8 cellular contexts compared by ENCODE assay signal in genomic region chr9:98010450-98010849, GRCh38. TPM values are rescaled to one million over a fixed set of nuclear protein-coding genes. Genes with fewer than 3 reads are reported as not detected.
DNase-seq lines count a peak whose midpoint lies in the region; ATAC-seq, FAIRE-seq and TF ChIP-seq lines count a peak whose summit lies in the region.

No MANE protein-coding gene starts in this region.

- no peak overlapping the region for H3K4me2 ChIP-seq in GM12878 (ENCODE audit: control insufficient read depth, insufficient read depth)

- H3K27ac ChIP-seq in GM12878 (ENCODE audit: control insufficient read depth, insufficient read depth), result no peak overlapping the region
- H3K27ac ChIP-seq in naive thymus-derived CD4-positive, alpha-beta T cell (ENCODE audit: low read depth, low read length), result no peak overlapping the region
- H3K27ac ChIP-seq in esophagus squamous epithelium, result peak overlapping the region in 1 of 4 donors; percentile 31

- TF ChIP-seq POLR2A in GM12878 (IDR thresholded peaks at IDR 0.05; ENCODE audit: low read depth, low read length) (peak; percentile 52; the same call in 1 of the 2 replicates), esophagus squamous epithelium (IDR thresholded peaks at IDR 0.05) (no peak)

- H3K9me3 ChIP-seq in GM12878 (replicated peaks; ENCODE audit: control insufficient read depth, insufficient read depth, low read length) (no peaks in the 10 kb centered on the region), esophagus squamous epithelium (no peaks in the 10 kb centered on the region)
- H3K9me3 ChIP-seq in naive thymus-derived CD4-positive, alpha-beta T cell (ENCODE audit: control insufficient read depth in 2 of 3, low read length in 3 of 3), result no peaks in the 10 kb centered on the region

- H3K27me3 ChIP-seq in GM12878 (replicated peaks in 1 of 2; ENCODE audit: control insufficient read depth in 2 of 2, insufficient read depth in 2 of 2, low read length in 1 of 2), result no peaks in the 10 kb centered on the region
- H3K27me3 ChIP-seq in naive thymus-derived CD4-positive, alpha-beta T cell (ENCODE audit: control insufficient read depth in 2 of 2, insufficient read depth in 2 of 2, low read length in 2 of 2), result no peaks in the 10 kb centered on the region
- no peaks in the 10 kb centered on the region for H3K27me3 ChIP-seq in esophagus squamous epithelium

- H3K36me3 ChIP-seq in GM12878 (ENCODE audit: control insufficient read depth in 2 of 2, insufficient read depth in 2 of 2, low read length in 1 of 2) (peaks cover 40 to 55% of the 10 kb centered on the region in 2 experiments), esophagus squamous epithelium (peaks cover 25 to 100% (median 47%) of the 10 kb centered on the region in 3 donors)
- H3K36me3 ChIP-seq in naive thymus-derived CD4-positive, alpha-beta T cell (ENCODE audit: control insufficient read depth in 2 of 3, insufficient read depth in 3 of 3, low read length in 3 of 3), result peaks cover 38 to 96% (median 42%) of the 10 kb centered on the region in 3 experiments

- H3K27me3 Mint-ChIP-seq in naive thymus-derived CD4-positive, alpha-beta T cell, result no peaks in the 10 kb centered on the region

- intact Hi-C loops in GM12878 (cut with micrococcal nuclease; ENCODE audit: unreplicated experiment), result no loop called here
- intact Hi-C loops in naive thymus-derived CD4-positive, alpha-beta T cell (cut with micrococcal nuclease), result no loop called here
- intact Hi-C loops in esophagus squamous epithelium (cut with DNase I), result no loop called here

- TF ChIP-seq RAD21 in GM12878 (IDR thresholded peaks at IDR 0.05; ENCODE audit: insufficient read depth, low read depth, low read length), result no peak

- no peak overlapping the region for H3K9ac ChIP-seq in GM12878 (ENCODE audit: control insufficient read depth, insufficient read depth, low read length)

- RAD21 ChIA-PET in GM12878 (lab: Charles Lee; ENCODE audit: unreplicated experiment), result interaction anchor here (1.0 kb wide), 1 partner anchor 25 kb away, joined by 5 read pairs; no protein-coding TSS in a partner anchor

- CTCF ChIA-PET in GM12878 (lab: Yijun Ruan, JAX), result interaction anchor here (0.7 to 1.0 kb wide), 2 partner anchors 87 to 109 kb away, joined by 4 to 5 read pairs; no protein-coding TSS in a partner anchor
- CTCF ChIA-PET in naive thymus-derived CD4-positive, alpha-beta T cell (lab: Charles Lee), result interaction anchor here (0.7 kb wide), 1 partner anchor 21 kb away, joined by 3 read pairs; no protein-coding TSS in a partner anchor

- in situ Hi-C loops in GM12878 (cut with MboI), result no loop called here

- no TSS peak for BruUV-seq in GM12878 (replicated peaks; lab: Mats Ljungman, UMichigan)

- peak overlapping the region in 5 of 10 donors; percentile 6 to 65 (median 33) for H3K4me3 Mint-ChIP-seq in naive thymus-derived CD4-positive, alpha-beta T cell

- DNase-seq in EH (ENCODE audit: low read depth) (peak; percentile 35), GM12878 (ENCODE audit: low read depth, low spot score) (no peak), AG20443 (ENCODE audit: low spot score) (no peak), OCI-M1 (lab: John Stamatoyannopoulos, UW) (no peak), esophagus squamous epithelium (lab: John Stamatoyannopoulos, UW) (no peak)
- no peak for DNase-seq in naive thymus-derived CD4-positive, alpha-beta T cell

- WGBS in GM12878 (ENCODE audit: insufficient coverage, insufficient replicate concordance, low lambda C conversion rate, missing lambda C conversion rate), result 50% methylated on average over 2 of the region's 2 CpGs
- 33 to 63% methylated on average over 2 of the region's 2 CpGs for WGBS in esophagus squamous epithelium, 2 donors

- H2AFZ ChIP-seq in GM12878 (ENCODE audit: control insufficient read depth, low read depth, low read length), result no peak overlapping the region

- H4K20me1 ChIP-seq in GM12878 (ENCODE audit: control insufficient read depth, insufficient read depth), result no peaks in the 10 kb centered on the region

- H3K4me1 ChIP-seq in GM12878 (ENCODE audit: control insufficient read depth, insufficient read depth, low read length) (no peaks in the 10 kb centered on the region), esophagus squamous epithelium (peaks cover 0 to 20% (median 0%) of the 10 kb centered on the region in 3 donors)
- H3K4me1 ChIP-seq in naive thymus-derived CD4-positive, alpha-beta T cell (ENCODE audit: control insufficient read depth in 2 of 2, insufficient read depth in 2 of 2, low read length in 2 of 2), result no peaks in the 10 kb centered on the region

- no peak for TF ChIP-seq EP300 in GM12878 (IDR thresholded peaks at IDR 0.05; ENCODE audit: borderline replicate concordance in 1 of 2, control insufficient read depth in 1 of 2, low read depth in 2 of 2, low read length in 2 of 2)

- SMC1A ChIA-PET in GM12878 (lab: Charles Lee; ENCODE audit: uncharacterized antibody, unreplicated experiment), result interaction anchor here (0.5 to 1.0 kb wide), 5 partner anchors 14 to 89 kb away, joined by 3 to 6 read pairs (median 3); no protein-coding TSS in a partner anchor

- H3K9me3 Mint-ChIP-seq in naive thymus-derived CD4-positive, alpha-beta T cell, result peaks cover 0 to 3% (median 0%) of the 10 kb centered on the region in 11 donors

- peaks cover 11 to 52% (median 36%) of the 10 kb centered on the region in 5 donors for H3K36me3 Mint-ChIP-seq in naive thymus-derived CD4-positive, alpha-beta T cell

- H3K27ac Mint-ChIP-seq in naive thymus-derived CD4-positive, alpha-beta T cell, result peak overlapping the region in 5 of 9 donors; percentile 7 to 74 (median 60)

- TF ChIP-seq CTCF in GM12878 (IDR thresholded peaks at IDR 0.05 in 2 of 3, conservative IDR thresholded peaks at IDR 0.05 in 1 of 3; ENCODE audit: control insufficient read depth in 2 of 3, extremely low read depth in 1 of 3, insufficient read depth in 1 of 3, low read depth in 3 of 3, low read length in 3 of 3), result no peak
- TF ChIP-seq CTCF in esophagus squamous epithelium (IDR thresholded peaks at IDR 0.05), result no peak

- H3K4me1 Mint-ChIP-seq in naive thymus-derived CD4-positive, alpha-beta T cell, result peaks cover 1 to 38% (median 28%) of the 10 kb centered on the region in 7 donors

- POLR2A ChIA-PET in GM12878 (lab: Charles Lee), result no interaction called here
- POLR2A ChIA-PET in naive thymus-derived CD4-positive, alpha-beta T cell (lab: Charles Lee), result interaction anchor here (0.6 to 1.1 kb wide), 3 partner anchors 14 to 89 kb away, joined by 3 to 8 read pairs (median 4); partner anchors contain the start of gene ANP32B

- ATAC-seq in GM19328 (IDR thresholded peaks at IDR 0.05; ENCODE audit: unreplicated experiment) (peak; percentile 76), HG03175 (IDR thresholded peaks at IDR 0.05; ENCODE audit: unreplicated experiment) (peak; percentile 86), GM12878 (peak; percentile 91)
- ATAC-seq in naive thymus-derived CD4-positive, alpha-beta T cell, result peak; percentile 61

- H3K79me2 ChIP-seq in GM12878 (ENCODE audit: control insufficient read depth, insufficient read depth, low read length), result peaks cover 1% of the 10 kb centered on the region

- H3K4me3 ChIP-seq in GM12878 (no peak overlapping the region), esophagus squamous epithelium (no peak overlapping the region)
- no peak overlapping the region for H3K4me3 ChIP-seq in naive thymus-derived CD4-positive, alpha-beta T cell (ENCODE audit: low read length)

- peak; percentile 18 for FAIRE-seq in GM12878 (lab: Jason Lieb, UNC)

RNA-seq across cellular contexts. Expression of gene ANP32B, which starts 27.3 kb away (rescaled TPM):
- total RNA-seq in GM12878 (2013; cell fraction: nucleolus; rRNA removed), result 19.4 and 27.4 TPM in 2 replicates
- total RNA-seq in GM12878 (2014; rRNA removed) (20.4 and 24.5 TPM in 2 replicates), GM12878 (2014; rRNA removed; fragmentation: Illumina TruSeq; extraction: Trizol) (34.4 and 41.8 TPM in 2 replicates), GM12878 (2021) (239 and 244 TPM in 2 replicates), esophagus squamous epithelium (10 to 100 TPM; 21.9 to 41.8 (median 28.4) TPM)
- polyA plus RNA-seq in GM12878 (2011; ENCODE audit: low read depth), result 190 TPM
- polyA plus RNA-seq in GM12878 (2011; rRNA removed) (79.8 and 96.4 TPM in 2 replicates), GM12878 (2014; fragmentation: Illumina TruSeq; extraction: Trizol) (419 and 544 TPM in 2 replicates), GM12878 (2014; fragmentation: Nextera tagmentation; extraction: Ambion mirVana) (100 to 1,000 TPM in 1 of 2 experiments, 10 to 100 TPM in 1; 85.9 to 204 TPM), GM12878 (2014; rRNA removed) (138 and 143 TPM in 2 replicates), GM12878 (2016; fragmentation: Nextera tagmentation; extraction: Ambion mirVana) (100 to 1,000 TPM; 272 to 284 TPM)
- polyA plus RNA-seq in GM12878 (2011; cell fraction: cytosol; rRNA removed), result 27.8 and 36.5 TPM in 2 replicates
- polyA plus RNA-seq in GM12878 (2011; cell fraction: nucleus; rRNA removed), result 28.7 and 45.7 TPM in 2 replicates
- 332 and 355 TPM in 2 replicates for polyA plus RNA-seq in GM12878 (2012)
- polyA minus RNA-seq in GM12878 (2011; rRNA and poly(A)+ RNA removed), result 28.0 and 32.2 TPM in 2 replicates
- polyA minus RNA-seq in GM12878 (2011; cell fraction: cytosol; rRNA and poly(A)+ RNA removed), result 41.0 and 41.8 TPM in 2 replicates
- 16.4 and 40.0 TPM in 2 replicates for polyA minus RNA-seq in GM12878 (2011; cell fraction: nucleus; rRNA and poly(A)+ RNA removed)
- 100 to 1,000 TPM; 143 to 267 (median 186) TPM for total RNA-seq in naive thymus-derived CD4-positive, alpha-beta T cell
- polyA plus RNA-seq in naive thymus-derived CD4-positive, alpha-beta T cell, result 100 to 1,000 TPM; 108 to 123 TPM

RNA-seq across cellular contexts. Expression of gene NANS, which starts 46.1 kb away (rescaled TPM):
- 28.4 and 33.0 TPM in 2 replicates for total RNA-seq in GM12878 (2013; cell fraction: nucleolus; rRNA removed)
- 64.8 and 68.3 TPM in 2 replicates for total RNA-seq in GM12878 (2014; rRNA removed)
- total RNA-seq in GM12878 (2014; rRNA removed; fragmentation: Illumina TruSeq; extraction: Trizol), result 52.3 and 55.5 TPM in 2 replicates
- total RNA-seq in GM12878 (2021), result 47.8 and 49.1 TPM in 2 replicates
- 55.9 TPM for polyA plus RNA-seq in GM12878 (2011; ENCODE audit: low read depth)
- 37.9 and 44.6 TPM in 2 replicates for polyA plus RNA-seq in GM12878 (2011; rRNA removed)
- polyA plus RNA-seq in GM12878 (2011; cell fraction: cytosol; rRNA removed), result 51.9 and 54.2 TPM in 2 replicates
- polyA plus RNA-seq in GM12878 (2011; cell fraction: nucleus; rRNA removed), result 23.3 and 29.3 TPM in 2 replicates
- polyA plus RNA-seq in GM12878 (2012), result 56.9 and 74.3 TPM in 2 replicates
- 47.8 and 48.8 TPM in 2 replicates for polyA plus RNA-seq in GM12878 (2014; fragmentation: Illumina TruSeq; extraction: Trizol)
- 10 to 100 TPM; 21.0 to 26.1 TPM for polyA plus RNA-seq in GM12878 (2014; fragmentation: Nextera tagmentation; extraction: Ambion mirVana)
- polyA plus RNA-seq in GM12878 (2014; rRNA removed), result 55.6 and 56.5 TPM in 2 replicates
- 100 to 1,000 TPM; 109 to 126 TPM for polyA plus RNA-seq in GM12878 (2016; fragmentation: Nextera tagmentation; extraction: Ambion mirVana)
- polyA minus RNA-seq in GM12878 (2011; rRNA and poly(A)+ RNA removed), result 31.5 and 44.8 TPM in 2 replicates
- polyA minus RNA-seq in GM12878 (2011; cell fraction: cytosol; rRNA and poly(A)+ RNA removed), result 9.8 and 10.0 TPM in 2 replicates
- polyA minus RNA-seq in GM12878 (2011; cell fraction: nucleus; rRNA and poly(A)+ RNA removed), result 10.2 and 27.1 TPM in 2 replicates
- 10 to 100 TPM; 16.3 to 58.9 (median 51.8) TPM for total RNA-seq in naive thymus-derived CD4-positive, alpha-beta T cell
- 10 to 100 TPM; 33.0 to 33.2 TPM for polyA plus RNA-seq in naive thymus-derived CD4-positive, alpha-beta T cell
- total RNA-seq in esophagus squamous epithelium, result 10 to 100 TPM; 46.2 to 72.0 (median 58.4) TPM
